ENCODE assay signal across 8 cellular contexts in the genomic region with DNA sequence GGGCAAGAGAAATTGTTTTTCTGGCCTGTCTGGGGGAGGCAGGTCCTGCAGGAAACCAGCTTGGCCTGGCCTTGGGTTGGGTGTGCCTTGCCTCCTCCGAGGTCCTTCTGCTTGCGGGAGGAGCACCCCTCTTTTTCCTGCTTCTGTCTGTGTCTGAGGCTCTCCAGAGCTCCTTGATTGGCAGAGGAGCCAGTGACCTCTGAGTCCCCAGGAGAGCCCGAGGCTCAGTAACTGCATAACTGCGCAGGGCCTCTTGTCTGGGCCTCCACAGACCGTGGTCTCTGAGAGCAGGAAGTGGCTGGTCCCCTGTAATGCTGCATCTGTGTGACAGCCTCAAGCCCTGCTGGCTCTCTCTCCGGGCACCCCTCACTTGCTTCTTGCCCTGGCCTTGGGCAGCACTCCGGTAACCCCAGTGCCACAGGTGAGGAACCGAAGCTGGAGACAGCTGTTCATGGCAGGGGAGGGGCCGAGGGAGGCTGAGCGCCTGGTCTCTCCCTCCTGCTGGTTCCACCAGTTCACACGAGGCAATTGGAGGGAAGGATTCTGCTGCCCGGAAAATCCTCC. TPM values are rescaled to one million over a fixed set of nuclear protein-coding genes. Genes with fewer than 3 reads are reported as not detected.
DNase-seq lines count a peak whose midpoint lies in the region; ATAC-seq and TF ChIP-seq lines count a peak whose summit lies in the region.

No MANE protein-coding gene starts in this region.

- DNase-seq in activated CD4-positive, alpha-beta T cell treated with anti-CD3 and anti-CD28 coated beads for 36 hours, result peak; percentile 44
- no peak for DNase-seq in activated CD4-positive, alpha-beta T cell treated with anti-CD3 and anti-CD28 coated beads, Interleukin-2, amount 50 U/mL, for 48 hours
- DNase-seq in activated CD8-positive, alpha-beta T cell treated with anti-CD3 and anti-CD28 coated beads for 36 hours, result peak; percentile 53
- DNase-seq in HCEC 1CT (no peak), kidney tubule cell (ENCODE audit: low spot score) (no peak)

- H3K9me3 Mint-ChIP-seq in activated CD4-positive, alpha-beta T cell treated with anti-CD3 and anti-CD28 coated beads for 36 hours (ENCODE audit: low read depth), result no peaks in the 10 kb centered on the region
- H3K9me3 Mint-ChIP-seq in activated CD8-positive, alpha-beta T cell treated with anti-CD3 and anti-CD28 coated beads for 36 hours, result no peaks in the 10 kb centered on the region
- no peaks in the 10 kb centered on the region for H3K9me3 Mint-ChIP-seq in stimulated activated naive CD8-positive, alpha-beta T cell treated with anti-CD3 and anti-CD28 coated beads, Interleukin-15, Interleukin-2, amounts not matched to agents 100 ng/mL and 50 ng/mL, for 24 hours

- H3K4me1 ChIP-seq in iPS-18a (ENCODE audit: control insufficient read depth, low read depth, low read length), result peaks cover 13% of the 10 kb centered on the region

- peaks cover 31% of the 10 kb centered on the region for H3K4me1 Mint-ChIP-seq in activated CD4-positive, alpha-beta T cell treated with anti-CD3 and anti-CD28 coated beads for 36 hours
- peaks cover 30% of the 10 kb centered on the region for H3K4me1 Mint-ChIP-seq in activated CD8-positive, alpha-beta T cell treated with anti-CD3 and anti-CD28 coated beads for 36 hours (ENCODE audit: low read depth)
- peaks cover 47% of the 10 kb centered on the region for H3K4me1 Mint-ChIP-seq in stimulated activated naive CD8-positive, alpha-beta T cell treated with anti-CD3 and anti-CD28 coated beads, Interleukin-15, Interleukin-2, amounts not matched to agents 100 ng/mL and 50 ng/mL, for 24 hours (ENCODE audit: low read depth)

- H3K4me3 ChIP-seq in iPS-18a (ENCODE audit: low read length), result peak overlapping the region; percentile 64

- POLR2A ChIA-PET in activated CD4-positive, alpha-beta T cell treated with anti-CD3 and anti-CD28 coated beads for 36 hours (lab: Charles Lee), result interaction anchor here (0.6 kb wide), 1 partner anchor 59 kb away, joined by 7 read pairs; no protein-coding TSS in a partner anchor
- POLR2A ChIA-PET in activated CD8-positive, alpha-beta T cell treated with anti-CD3 and anti-CD28 coated beads for 36 hours (lab: Charles Lee), result interaction anchor here (0.9 to 1.8 kb wide), 5 partner anchors 10 to 107 kb away, joined by 3 to 8 read pairs (median 4); a partner anchor contains a TSS

- peaks cover 22% of the 10 kb centered on the region for H3K36me3 Mint-ChIP-seq in activated CD4-positive, alpha-beta T cell treated with anti-CD3 and anti-CD28 coated beads for 36 hours (ENCODE audit: low read depth)
- H3K36me3 Mint-ChIP-seq in activated CD8-positive, alpha-beta T cell treated with anti-CD3 and anti-CD28 coated beads for 36 hours (ENCODE audit: low read depth), result peaks cover 16% of the 10 kb centered on the region
- peaks cover 4% of the 10 kb centered on the region for H3K36me3 Mint-ChIP-seq in stimulated activated naive CD8-positive, alpha-beta T cell treated with anti-CD3 and anti-CD28 coated beads, Interleukin-15, Interleukin-2, amounts not matched to agents 100 ng/mL and 50 ng/mL, for 24 hours (ENCODE audit: low read depth)

- H3K27me3 Mint-ChIP-seq in activated CD4-positive, alpha-beta T cell treated with anti-CD3 and anti-CD28 coated beads for 36 hours, result no peaks in the 10 kb centered on the region
- H3K27me3 Mint-ChIP-seq in activated CD8-positive, alpha-beta T cell treated with anti-CD3 and anti-CD28 coated beads for 36 hours, result no peaks in the 10 kb centered on the region
- no peaks in the 10 kb centered on the region for H3K27me3 Mint-ChIP-seq in stimulated activated naive CD8-positive, alpha-beta T cell treated with anti-CD3 and anti-CD28 coated beads, Interleukin-15, Interleukin-2, amounts not matched to agents 100 ng/mL and 50 ng/mL, for 24 hours

- H3K36me3 ChIP-seq in iPS-18a (ENCODE audit: control insufficient read depth, low read depth, low read length), result no peaks in the 10 kb centered on the region

- H3K27ac Mint-ChIP-seq in activated CD4-positive, alpha-beta T cell treated with anti-CD3 and anti-CD28 coated beads for 36 hours, result peak overlapping the region; percentile 85
- peak overlapping the region; percentile 88 for H3K27ac Mint-ChIP-seq in activated CD8-positive, alpha-beta T cell treated with anti-CD3 and anti-CD28 coated beads for 36 hours
- peak overlapping the region; percentile 94 for H3K27ac Mint-ChIP-seq in stimulated activated naive CD8-positive, alpha-beta T cell treated with anti-CD3 and anti-CD28 coated beads, Interleukin-15, Interleukin-2, amounts not matched to agents 100 ng/mL and 50 ng/mL, for 24 hours

- no peaks in the 10 kb centered on the region for H3K9me3 ChIP-seq in iPS-18a (ENCODE audit: control insufficient read depth, low read depth, low read length)

- H3K27me3 ChIP-seq in iPS-18a (ENCODE audit: control insufficient read depth, insufficient read depth, low read length), result no peaks in the 10 kb centered on the region

- intact Hi-C loops in activated CD4-positive, alpha-beta T cell treated with anti-CD3 and anti-CD28 coated beads for 36 hours (cut with DNase I, micrococcal nuclease), result loop anchor here (5.0 kb wide), 8 partner anchors 108 to 1178 kb away; a partner anchor contains a TSS
- intact Hi-C loops in activated CD8-positive, alpha-beta T cell treated with anti-CD3 and anti-CD28 coated beads for 36 hours (cut with micrococcal nuclease), result loop anchor here (5.0 kb wide), 1 partner anchor 132 kb away; a partner anchor contains a TSS

- H3K27ac ChIP-seq in iPS-18a (ENCODE audit: low read length), result no peak overlapping the region

- CTCF ChIA-PET in activated CD4-positive, alpha-beta T cell treated with anti-CD3 and anti-CD28 coated beads for 36 hours (lab: Charles Lee), result interaction anchor here (0.5 to 1.1 kb wide), 3 partner anchors 108 to 334 kb away, joined by 3 read pairs; no protein-coding TSS in a partner anchor
- CTCF ChIA-PET in activated CD8-positive, alpha-beta T cell treated with anti-CD3 and anti-CD28 coated beads for 36 hours (lab: Charles Lee), result interaction anchor here (2.4 kb wide), 1 partner anchor 18 kb away, joined by 5 read pairs; no protein-coding TSS in a partner anchor

- H3K9ac ChIP-seq in iPS-18a (ENCODE audit: low read length), result peak overlapping the region; percentile 67

- no peak for ATAC-seq in activated CD4-positive, alpha-beta T cell treated with anti-CD3 and anti-CD28 coated beads for 36 hours
- no peak for ATAC-seq in activated CD8-positive, alpha-beta T cell treated with anti-CD3 and anti-CD28 coated beads for 36 hours
- no peak for ATAC-seq in GM21717 (IDR thresholded peaks at IDR 0.05; ENCODE audit: unreplicated experiment)

- H3K4me3 Mint-ChIP-seq in activated CD4-positive, alpha-beta T cell treated with anti-CD3 and anti-CD28 coated beads for 36 hours, result peak overlapping the region; percentile 94
- peak overlapping the region; percentile 84 for H3K4me3 Mint-ChIP-seq in activated CD8-positive, alpha-beta T cell treated with anti-CD3 and anti-CD28 coated beads for 36 hours
- H3K4me3 Mint-ChIP-seq in stimulated activated naive CD8-positive, alpha-beta T cell treated with anti-CD3 and anti-CD28 coated beads, Interleukin-15, Interleukin-2, amounts not matched to agents 100 ng/mL and 50 ng/mL, for 24 hours, result peak overlapping the region; percentile 92

- TF ChIP-seq CTCF in activated CD8-positive, alpha-beta T cell treated with anti-CD3 and anti-CD28 coated beads for 36 hours (IDR thresholded peaks at IDR 0.05), result no peak

RNA-seq across cellular contexts. Expression of a gene that starts 1.6 kb away (rescaled TPM):
- total RNA-seq in activated CD4-positive, alpha-beta T cell treated with anti-CD3 and anti-CD28 coated beads for 36 hours, result 10 to 100 TPM; 64.7 to 69.7 TPM
- 10 to 100 TPM; 76.4 to 81.2 TPM for total RNA-seq in activated CD8-positive, alpha-beta T cell treated with anti-CD3 and anti-CD28 coated beads for 36 hours

RNA-seq across cellular contexts. Expression of a gene that starts 31.1 kb away (rescaled TPM):
- not detected for total RNA-seq in activated CD4-positive, alpha-beta T cell treated with anti-CD3 and anti-CD28 coated beads for 36 hours
- not detected for total RNA-seq in activated CD8-positive, alpha-beta T cell treated with anti-CD3 and anti-CD28 coated beads for 36 hours

RNA-seq across cellular contexts. Expression of a gene that starts 37.7 kb away (rescaled TPM):
- under 1 TPM; 0.19 to 0.87 TPM for total RNA-seq in activated CD4-positive, alpha-beta T cell treated with anti-CD3 and anti-CD28 coated beads for 36 hours
- under 1 TPM; 0.41 to 0.72 TPM for total RNA-seq in activated CD8-positive, alpha-beta T cell treated with anti-CD3 and anti-CD28 coated beads for 36 hours

RNA-seq across cellular contexts. Expression of a gene that starts 40.7 kb away (rescaled TPM):
- total RNA-seq in activated CD4-positive, alpha-beta T cell treated with anti-CD3 and anti-CD28 coated beads for 36 hours, result 10 to 100 TPM; 24.2 to 24.7 TPM
- total RNA-seq in activated CD8-positive, alpha-beta T cell treated with anti-CD3 and anti-CD28 coated beads for 36 hours, result 10 to 100 TPM; 18.5 to 18.6 TPM

Comparison
In these comparisons a context has a peak if more than half of its experiments do, and no peak if none do; other contexts are left out.
1. DNase-seq: peak in activated CD4-positive, alpha-beta T cell treated with anti-CD3 and anti-CD28 coated beads for 36 hours (single experiment) and activated CD8-positive, alpha-beta T cell treated with anti-CD3 and anti-CD28 coated beads for 36 hours (single experiment); none in activated CD4-positive, alpha-beta T cell treated with anti-CD3 and anti-CD28 coated beads, Interleukin-2, amount 50 U/mL, for 48 hours (0 of 2), HCEC 1CT (single experiment) and kidney tubule cell (single experiment).
2. Peak in every context shown above with its lines, with median percentiles within 50 percentile points of each other: H3K27ac Mint-ChIP-seq and H3K4me3 Mint-ChIP-seq.